Comparison of ENCODE assay signal across 18 cellular contexts in the genomic region with DNA sequence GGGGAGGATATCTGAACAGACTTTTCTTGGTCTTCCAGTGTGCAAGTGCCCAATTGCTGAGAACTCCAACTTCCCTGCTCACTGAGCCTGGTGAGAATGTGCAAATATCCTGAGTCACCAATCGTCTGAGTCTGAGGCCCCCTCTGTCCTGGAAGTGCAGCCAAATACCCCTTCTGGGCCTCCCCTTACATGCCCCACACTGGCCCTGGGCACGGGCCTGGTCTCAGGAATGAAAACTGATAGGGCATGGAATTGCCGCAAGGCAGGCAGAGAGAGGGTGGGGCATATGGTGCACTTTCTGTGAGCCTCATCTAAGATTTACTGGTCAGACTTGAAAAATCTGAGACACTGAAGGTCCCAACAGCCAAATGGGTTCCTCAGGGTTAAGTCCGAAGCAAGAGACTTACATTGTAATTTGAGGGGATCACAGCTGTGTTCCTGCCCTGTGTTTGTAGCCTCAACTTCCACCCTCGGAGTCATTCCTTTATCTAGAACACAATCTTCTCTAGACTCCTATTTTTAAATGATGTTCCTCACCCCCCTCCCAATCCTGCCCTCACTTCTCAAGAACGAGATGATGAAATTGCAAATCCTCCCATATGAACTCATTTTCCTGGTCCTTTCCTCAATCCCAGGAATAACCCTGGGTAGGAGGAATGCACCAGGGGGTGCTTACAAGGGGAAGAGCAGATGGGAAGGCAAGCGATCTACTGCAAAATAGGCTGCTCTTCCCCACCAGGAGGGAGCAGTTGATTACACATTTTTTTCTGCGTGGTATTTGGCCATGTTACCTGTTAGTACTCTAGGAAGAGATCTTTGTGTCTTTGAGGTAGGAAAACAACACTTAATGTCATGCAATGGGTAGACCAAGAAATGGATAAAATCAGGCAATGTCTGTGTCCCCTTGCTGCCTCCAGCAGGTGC. TPM values are rescaled to one million over a fixed set of nuclear protein-coding genes. Genes with fewer than 3 reads are reported as not detected.
"Had no signal": no experiment of that assay in that cellular context is flagged by ENCODE, and none has a peak within 500 bp of the region (broad histone marks: within the 10 kb centered on the region; RNA-seq: fewer than 3 reads in every experiment).

No MANE protein-coding gene starts in this region.

- H3K9me3 Mint-ChIP-seq: activated T-cell treated with anti-CD3 and anti-CD28 coated beads, Interleukin-2, amount 50 U/mL, for 4 hours; natural killer cell treated with Interleukin-12 subunit alpha and Interleukin-12 subunit beta and Interleukin-15 and Interleukin-18, amount 100 ng/mL, for 72 hours had no signal

- H3K36me3 ChIP-seq: brain microvascular endothelial cell, prostate gland, suprapubic skin, upper lobe of left lung had no signal

- DNase-seq: activated CD4-positive, alpha-beta T cell treated with anti-CD3 and anti-CD28 coated beads, Interleukin-2, amount 50 U/mL, for 4 hours; activated CD8-positive, alpha-beta memory T cell treated with anti-CD3 and anti-CD28 coated beads, Interleukin-2, amount 10 ng/mL, durations not matched to agents 7 days and 5 days; activated effector memory CD4-positive, alpha-beta T cell treated with anti-CD3 and anti-CD28 coated beads, Interleukin-2, amount 50 U/mL, for 16 hours; activated T-cell treated with anti-CD3 and anti-CD28 coated beads, Interleukin-2, amount 50 U/mL, for 4 hours; brain microvascular endothelial cell; effector memory CD4-positive, alpha-beta T cell; erythroblast; hypothalamus; mucosa of descending colon; occipital lobe; stimulated activated naive CD8-positive, alpha-beta T cell treated with anti-CD3 and anti-CD28 coated beads, Interleukin-15, Interleukin-2, amounts not matched to agents 100 U/mL and 50 U/mL, for 24 hours; upper lobe of left lung had no signal

- H3K4me3 Mint-ChIP-seq: activated CD8-positive, alpha-beta memory T cell treated with anti-CD3 and anti-CD28 coated beads, Interleukin-2, amount 10 ng/mL, durations not matched to agents 7 days and 5 days; activated naive CD8-positive, alpha-beta T cell; activated T-cell treated with anti-CD3 and anti-CD28 coated beads, Interleukin-2, amount 50 U/mL, for 4 hours had no signal

- H3K27ac ChIP-seq: brain microvascular endothelial cell, prostate gland, suprapubic skin, upper lobe of left lung had no signal

- H3K27ac Mint-ChIP-seq: activated CD8-positive, alpha-beta memory T cell treated with anti-CD3 and anti-CD28 coated beads, Interleukin-2, amount 10 ng/mL, durations not matched to agents 7 days and 5 days; activated naive CD8-positive, alpha-beta T cell had no signal

- H3K9me3 ChIP-seq: mucosa of descending colon, prostate gland, suprapubic skin, upper lobe of left lung had no signal

- H3K27me3 Mint-ChIP-seq: activated naive CD8-positive, alpha-beta T cell; natural killer cell treated with Interleukin-12 subunit alpha and Interleukin-12 subunit beta and Interleukin-15 and Interleukin-18, amount 100 ng/mL, for 72 hours had no signal

- H3K36me3 Mint-ChIP-seq: activated CD8-positive, alpha-beta memory T cell treated with anti-CD3 and anti-CD28 coated beads, Interleukin-2, amount 10 ng/mL, durations not matched to agents 7 days and 5 days; activated naive CD8-positive, alpha-beta T cell; natural killer cell treated with Interleukin-12 subunit alpha and Interleukin-12 subunit beta and Interleukin-15 and Interleukin-18, amount 100 ng/mL, for 72 hours had no signal

- H3K4me1 ChIP-seq: prostate gland, suprapubic skin had no signal

- H3K27me3 ChIP-seq: brain microvascular endothelial cell, suprapubic skin, upper lobe of left lung had no signal

- H3K4me3 ChIP-seq: lung, mucosa of descending colon, prostate gland, suprapubic skin, upper lobe of left lung had no signal

RNA-seq across cellular contexts. Expression of gene FGF1, which starts 49.7 kb away (rescaled TPM):
- total RNA-seq: activated CD8-positive, alpha-beta memory T cell treated with anti-CD3 and anti-CD28 coated beads, Interleukin-2, amount 10 ng/mL, durations not matched to agents 7 days and 5 days; activated T-cell treated with anti-CD3 and anti-CD28 coated beads, Interleukin-2, amount 50 U/mL, for 4 hours; natural killer cell treated with Interleukin-12 subunit alpha and Interleukin-12 subunit beta and Interleukin-15 and Interleukin-18, amount 100 ng/mL, for 72 hours; T-helper 2 cell treated with Interferon-gamma antibody and Interleukin-4, amounts not matched to agents 100 ng/mL and 5 ng/mL, for 36 hours had no signal
